Comparison of ENCODE assay signal across 8 cellular contexts in the genomic region with DNA sequence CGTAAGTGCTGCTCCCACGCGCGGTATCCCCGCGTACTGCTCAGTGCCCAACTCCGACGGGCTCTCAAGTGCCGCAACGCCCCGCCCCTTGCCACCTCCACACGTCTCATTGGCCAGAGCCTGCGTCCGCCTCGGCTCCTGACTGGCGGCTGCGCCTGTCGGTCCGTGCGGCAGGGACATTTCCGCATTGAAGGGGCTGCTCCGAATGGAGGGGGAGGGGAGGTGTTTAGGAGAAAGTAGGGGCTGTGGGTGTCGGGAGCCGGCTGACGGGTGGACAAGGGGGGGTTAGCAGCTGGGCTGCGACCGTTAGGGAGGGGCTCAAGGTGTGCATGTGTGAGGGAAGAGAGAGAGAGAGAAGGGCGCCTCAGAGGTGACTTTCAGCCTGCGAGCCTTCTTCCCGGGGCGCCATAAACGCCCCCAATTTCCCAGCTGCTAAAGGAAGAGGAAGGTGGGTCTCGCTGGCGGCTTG. TPM values are rescaled to one million over a fixed set of nuclear protein-coding genes. Genes with fewer than 3 reads are reported as not detected.
DNase-seq lines count a peak whose midpoint lies in the region; ATAC-seq and TF ChIP-seq lines count a peak whose summit lies in the region.

No MANE protein-coding gene starts in this region.

- H3K27ac ChIP-seq in DND-41 (ENCODE audit: low read length) (peak overlapping the region; percentile 90), KOPT-K1 (ENCODE audit: low read depth, low read length, poor library complexity, severe bottlenecking) (peak overlapping the region; percentile 99), Peyer's patch (peak overlapping the region; percentile 97 to 99 (median 98)), esophagus squamous epithelium (peak overlapping the region; percentile 96 to 98 (median 98))

- TF ChIP-seq CTCF in DND-41 (IDR thresholded peaks at IDR 0.05; ENCODE audit: borderline replicate concordance, extremely low read depth, low read length, poor library complexity, severe bottlenecking) = no peak
- peak in 2 of 6 experiments; percentile 26 to 31 for TF ChIP-seq CTCF in Peyer's patch (IDR thresholded peaks at IDR 0.05)
- peak in 2 of 6 experiments; percentile 10 to 27 for TF ChIP-seq CTCF in esophagus squamous epithelium (IDR thresholded peaks at IDR 0.05)

- peaks cover 58% of the 10 kb centered on the region for H3K79me2 ChIP-seq in DND-41 (ENCODE audit: insufficient read depth, low read length)

- H3K36me3 ChIP-seq in DND-41 (ENCODE audit: insufficient read depth, low read length) (peaks cover 20% of the 10 kb centered on the region), KOPT-K1 (ENCODE audit: insufficient read depth, low read length) (peaks cover 14% of the 10 kb centered on the region), Peyer's patch (no peaks in the 10 kb centered on the region), esophagus squamous epithelium (no peaks in the 10 kb centered on the region)

- peak overlapping the region; percentile 69 for H3K4me2 ChIP-seq in DND-41 (ENCODE audit: insufficient read depth, low read length)

- peak overlapping the region; percentile 98 for H3K9ac ChIP-seq in DND-41 (ENCODE audit: low read depth, low read length)

- H3K4me1 ChIP-seq in DND-41 (ENCODE audit: insufficient read depth, low read length) (peaks cover 40% of the 10 kb centered on the region), Peyer's patch (peaks cover 0 to 28% (median 0%) of the 10 kb centered on the region in 4 donors), esophagus squamous epithelium (peaks cover 0 to 45% (median 11%) of the 10 kb centered on the region in 3 donors)

- peak; percentile 81 for ATAC-seq in DND-41 (ENCODE audit: insufficient read depth, low read depth)
- ATAC-seq in GM21825 (IDR thresholded peaks at IDR 0.05; ENCODE audit: unreplicated experiment) = peak; percentile 91

- TF ChIP-seq POLR2A in Peyer's patch (IDR thresholded peaks at IDR 0.05) (peak; percentile 98 to 100), esophagus squamous epithelium (IDR thresholded peaks at IDR 0.05) (peak in 3 of 4 donors; percentile 98 to 100 (median 99))

- H4K20me1 ChIP-seq in DND-41 (ENCODE audit: insufficient read depth, low read length) = peaks cover 21% of the 10 kb centered on the region

- H3K27me3 ChIP-seq in DND-41 (ENCODE audit: insufficient read depth, low read length, poor library complexity) (no peaks in the 10 kb centered on the region), Peyer's patch (no peaks in the 10 kb centered on the region), esophagus squamous epithelium (no peaks in the 10 kb centered on the region)

- H3K9me3 ChIP-seq in DND-41 (ENCODE audit: insufficient read depth, low read length, severe bottlenecking) (no peaks in the 10 kb centered on the region), KOPT-K1 (ENCODE audit: insufficient read depth, low read length, poor library complexity, severe bottlenecking) (no peaks in the 10 kb centered on the region), Peyer's patch (no peaks in the 10 kb centered on the region), esophagus squamous epithelium (no peaks in the 10 kb centered on the region)

- H3K4me3 ChIP-seq in DND-41 (ENCODE audit: low read depth in 1 of 2, low read length in 2 of 2) (peak overlapping the region; percentile 39 to 64), Peyer's patch (peak overlapping the region; percentile 75 to 93 (median 87)), esophagus squamous epithelium (peak overlapping the region; percentile 79 to 87 (median 84))

- H2AFZ ChIP-seq in DND-41 (ENCODE audit: low read depth, low read length) = peak overlapping the region; percentile 67

- DNase-seq in DND-41 = peak; percentile 99
- peak; percentile 99 to 100 (median 99) for DNase-seq in Peyer's patch
- peak; percentile 95 for DNase-seq in activated T-helper 1 cell treated with Interleukin-2 at 50 U/mL for 16 hours (ENCODE audit: low read depth)
- DNase-seq in esophagus squamous epithelium (lab: John Stamatoyannopoulos, UW) = peak; percentile 93
- peak; percentile 98 for DNase-seq in myocyte (ENCODE audit: low read depth)
- peak; percentile 96 to 98 for DNase-seq in stimulated activated CD8-positive, alpha-beta memory T cell treated with anti-CD3 and anti-CD28 coated beads, Interleukin-7, amount 100 ng/mL, for 4 hours (ENCODE audit: low read depth in 2 of 2)

- WGBS in esophagus squamous epithelium, 2 donors = 0% methylated on average over 12 of the region's 34 CpGs; no CpG with 5 or more reads in 1 of the 2 donors

- intact Hi-C loops in esophagus squamous epithelium (cut with DNase I) = no loop called here

RNA-seq across cellular contexts. Expression of a gene that starts 0.9 kb away (rescaled TPM):
- total RNA-seq in Peyer's patch = 100 to 1,000 TPM in 2 of 4 donors, 10 to 100 TPM in 2; 85.4 to 125 (median 106) TPM
- total RNA-seq in esophagus squamous epithelium = 100 to 1,000 TPM in 2 of 4 donors, 10 to 100 TPM in 2; 70.1 to 110 (median 99.5) TPM
- 92.4 and 200 TPM in 2 replicates for total RNA-seq in myocyte
- 134 TPM for polyA plus RNA-seq in myocyte (2012)

Comparison
In these comparisons a context has a peak if more than half of its experiments do, and no peak if none do; other contexts are left out.
1. Peak in every context shown above with its lines: DNase-seq, ATAC-seq, H3K4me3 ChIP-seq and H3K27ac ChIP-seq.